ENCODE assay signal across 8 cellular contexts in the genomic region with DNA sequence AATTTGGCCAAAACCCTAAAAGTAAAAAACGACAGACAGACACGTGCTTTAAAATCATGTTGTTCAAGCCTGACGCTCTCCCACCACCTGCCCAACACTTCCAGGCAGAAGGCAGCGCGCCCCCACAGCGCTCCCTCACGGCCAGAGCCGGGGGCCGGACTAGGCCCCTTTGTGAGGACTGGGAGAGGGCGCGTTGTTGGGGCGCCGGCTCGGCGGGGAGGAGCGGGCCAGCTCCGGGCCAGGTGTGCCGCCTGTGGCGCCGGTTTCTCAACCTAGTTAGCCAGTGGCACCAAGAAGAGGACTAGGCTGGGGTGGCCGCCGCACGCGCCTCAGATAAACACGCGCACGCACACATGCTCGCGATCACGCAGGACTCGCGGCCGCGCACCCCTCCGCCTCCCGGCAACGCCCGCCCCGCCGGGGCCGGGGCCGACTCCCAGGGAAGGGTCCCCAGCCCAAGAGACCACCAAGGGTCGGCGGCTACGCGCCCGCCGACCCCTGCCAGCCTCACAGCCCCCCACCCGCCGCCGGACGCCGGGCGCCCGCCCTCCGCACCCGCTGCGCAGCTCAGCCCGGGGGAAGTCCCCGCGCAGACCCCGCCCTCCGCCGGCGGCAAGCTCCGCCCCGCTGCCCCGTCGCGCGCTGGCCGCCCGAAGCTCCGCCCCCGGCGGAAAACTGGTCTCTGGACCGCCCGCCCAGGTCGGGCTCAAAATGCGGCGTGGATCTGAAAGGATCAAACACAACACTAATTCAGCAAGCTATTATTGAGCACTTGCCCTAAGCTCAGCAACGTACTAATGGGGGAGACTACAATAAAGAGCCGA. TPM values are rescaled to one million over a fixed set of nuclear protein-coding genes. Genes with fewer than 3 reads are reported as not detected.
DNase-seq lines count a peak whose midpoint lies in the region; ATAC-seq and TF ChIP-seq lines count a peak whose summit lies in the region.

IMMP2L (minus strand) TSS at position 584 of the 824 bp plus-strand sequence.

- H3K4me1 ChIP-seq in IMR-90 (ENCODE audit: control insufficient read depth, insufficient read depth, low read length), result peaks cover 4% of the 10 kb centered on the region; the same call in 1 of the 2 replicates
- H3K4me1 ChIP-seq in PC-9 (replicated peaks; ENCODE audit: insufficient read depth), result peaks cover 20% of the 10 kb centered on the region

- peaks cover 3 to 6% of the 10 kb centered on the region in 2 experiments; a peak in 3 of 4 replicates for H3K79me1 ChIP-seq in IMR-90 (ENCODE audit: low read depth in 1 of 2, low read length in 2 of 2)

- H3K9me2 ChIP-seq in PC-9 (ENCODE audit: insufficient read depth), result no peaks in the 10 kb centered on the region

- no peaks in the 10 kb centered on the region for H3K36me3 ChIP-seq in IMR-90 (ENCODE audit: control insufficient read depth, insufficient read depth, low read length)
- peaks cover 9% of the 10 kb centered on the region; the same call in 1 of the 2 replicates for H3K36me3 ChIP-seq in PC-9 (ENCODE audit: low read depth)

- 0% methylated on average over 21 of the region's 83 CpGs; no CpG with 5 or more reads in 1 of the 2 experiments for WGBS in IMR-90 (ENCODE audit: extremely low coverage in 2 of 2, insufficient read length in 1 of 2), 2 experiments

- POLR2A ChIA-PET in IMR-90 (lab: Charles Lee; ENCODE audit: unreplicated experiment), result interaction anchor here (0.6 kb wide), 1 partner anchor 627 kb away, joined by 3 read pairs; no protein-coding TSS in a partner anchor
- POLR2A ChIA-PET in PC-9 (lab: Charles Lee; ENCODE audit: unreplicated experiment), result interaction anchor here (0.6 to 0.7 kb wide), 3 partner anchors 147 to 1532 kb away, joined by 4 to 7 read pairs (median 5); no protein-coding TSS in a partner anchor

- H4K8ac ChIP-seq in IMR-90 (ENCODE audit: low read depth in 2 of 2, low read length in 2 of 2), result peak within 1 kb of the TSS; percentile 81 to 97

- dilution Hi-C loops in IMR-90 (cut with HindIII; ENCODE audit: low sequenced_read_pairs, unreplicated experiment), result no loop called here

- peak within 1 kb of the TSS; percentile 24; the same call in 1 of the 2 replicates for H2BK120ac ChIP-seq in IMR-90 (ENCODE audit: low read depth, low read length)

- peak within 1 kb of the TSS; percentile 91 for H3K4me3 Mint-ChIP-seq in activated T-cell treated with anti-CD3 and anti-CD28 coated beads, Interleukin-2, amount 50 U/mL, for 4 hours

- H3K9me1 ChIP-seq in IMR-90 (ENCODE audit: insufficient read depth, low read length), result no peaks in the 10 kb centered on the region

- peaks cover 19% of the 10 kb centered on the region for H3K36me3 Mint-ChIP-seq in activated T-cell treated with anti-CD3 and anti-CD28 coated beads, Interleukin-2, amount 50 U/mL, for 4 hours (ENCODE audit: insufficient read depth)

- peak within 1 kb of the TSS; percentile 70 for H2AK9ac ChIP-seq in IMR-90 (replicated peaks; ENCODE audit: low read depth, low read length, poor library complexity)

- TF ChIP-seq CTCF in IMR-90 (conservative IDR thresholded peaks at IDR 0.05; ENCODE audit: low read depth, low read length) (peak; percentile 41), PC-9 (conservative IDR thresholded peaks at IDR 0.05) (no peak; the same call in 1 of the 2 replicates)

- H3K4me2 ChIP-seq in IMR-90 (ENCODE audit: low read depth, low read length) (peak within 1 kb of the TSS; percentile 81), PC-9 (peak within 1 kb of the TSS; percentile 87)

- no peak within 1 kb of the TSS for H2BK20ac ChIP-seq in IMR-90 (ENCODE audit: low read depth, low read length)

- peak within 1 kb of the TSS; percentile 36; the same call in 1 of the 2 replicates for H3K18ac ChIP-seq in IMR-90 (ENCODE audit: low read depth, low read length)

- in situ Hi-C loops in IMR-90 (cut with MboI; ENCODE audit: low sequenced_read_pairs), result no loop called here

- peak within 1 kb of the TSS; percentile 28 for H3K4ac ChIP-seq in IMR-90 (ENCODE audit: low read depth, low read length)

- no TSS peak for BruUV-seq in IMR-90 (replicated peaks; lab: Mats Ljungman, UMichigan)
- BruUV-seq in PC-9 (replicated peaks; lab: Mats Ljungman, UMichigan), result no TSS peak

- CTCF ChIA-PET in IMR-90 (lab: Yijun Ruan, JAX), result no interaction called here
- CTCF ChIA-PET in PC-9 (lab: Charles Lee), result no interaction called here

- H3K9me3 Mint-ChIP-seq in activated T-cell treated with anti-CD3 and anti-CD28 coated beads, Interleukin-2, amount 50 U/mL, for 4 hours, result no peaks in the 10 kb centered on the region

- ATAC-seq in GM21528 (IDR thresholded peaks at IDR 0.05; ENCODE audit: low FRiP score, unreplicated experiment), result peak; percentile 92
- ATAC-seq in IMR-90 (ENCODE audit: low read depth), result peak; percentile 100
- ATAC-seq in activated T-cell treated with anti-CD3 and anti-CD28 coated beads, Interleukin-2, amount 50 U/mL, for 4 hours, result peak; percentile 94
- ATAC-seq in esophagus mucosa, result peak; percentile 99

- H3K4me3 ChIP-seq in IMR-90 (ENCODE audit: insufficient read depth, low read depth, low read length) (peak within 1 kb of the TSS; percentile 65), PC-9 (peak within 1 kb of the TSS; percentile 69)

- intact Hi-C loops in IMR-90 (cut with micrococcal nuclease) (no loop called here), PC-9 (cut with micrococcal nuclease; ENCODE audit: unreplicated experiment) (loop anchor here (10.0 kb wide), 1 partner anchor 173 kb away; no protein-coding TSS in a partner anchor)

- no peaks in the 10 kb centered on the region for H3K9me3 ChIP-seq in IMR-90 (ENCODE audit: control insufficient read depth, insufficient read depth, low read length)
- H3K9me3 ChIP-seq in PC-9 (ENCODE audit: insufficient read depth, low read depth), result no peaks in the 10 kb centered on the region

- peaks cover 2% of the 10 kb centered on the region for H3K27me3 Mint-ChIP-seq in activated T-cell treated with anti-CD3 and anti-CD28 coated beads, Interleukin-2, amount 50 U/mL, for 4 hours (ENCODE audit: low read depth)

- peak within 1 kb of the TSS; percentile 69 for H4K5ac ChIP-seq in IMR-90 (ENCODE audit: low read depth, low read length)

- H4K91ac ChIP-seq in IMR-90 (ENCODE audit: insufficient read depth, low read depth, low read length), result peak within 1 kb of the TSS; percentile 26; the same call in 1 of the 2 replicates

- H2AFZ ChIP-seq in IMR-90 (replicated peaks; ENCODE audit: low read length, poor library complexity) (peak within 1 kb of the TSS; percentile 92), PC-9 (peak within 1 kb of the TSS; percentile 83)

- no peak within 1 kb of the TSS; the same call in 2 of the 3 replicates for H2BK15ac ChIP-seq in IMR-90 (ENCODE audit: low read depth, low read length)

- H3K56ac ChIP-seq in IMR-90 (ENCODE audit: extremely low read depth, insufficient read depth, low read length), result peak within 1 kb of the TSS; percentile 71; the same call in 1 of the 2 replicates

- peak; percentile 96 for DNase-seq in DMS53 (lab: John Stamatoyannopoulos, UW)
- peak; percentile 76 for DNase-seq in IMR-90
- DNase-seq in PC-9, result peak; percentile 54 to 95
- peak; percentile 90 for DNase-seq in activated T-cell treated with anti-CD3 and anti-CD28 coated beads, Interleukin-2, amount 50 U/mL, for 4 hours
- DNase-seq in myocyte (ENCODE audit: low read depth), result peak; percentile 95
- DNase-seq in stimulated activated CD8-positive, alpha-beta memory T cell treated with anti-CD3 and anti-CD28 coated beads, Interleukin-7, amount 100 ng/mL, for 24 hours (ENCODE audit: low read depth), result peak; percentile 78

- peak within 1 kb of the TSS; percentile 45 for H2AK5ac ChIP-seq in IMR-90 (ENCODE audit: low read depth, low read length)

- peak within 1 kb of the TSS; percentile 30 for H3K23ac ChIP-seq in IMR-90 (ENCODE audit: low read depth, low read length)

- H2BK5ac ChIP-seq in IMR-90 (ENCODE audit: low read depth, low read length, poor library complexity, severe bottlenecking), result peak within 1 kb of the TSS; percentile 68

- peak within 1 kb of the TSS; percentile 48 for H3K14ac ChIP-seq in IMR-90 (replicated peaks; ENCODE audit: low read depth, low read length)

- H3K9ac ChIP-seq in IMR-90 (ENCODE audit: low read depth, low read length), result peak within 1 kb of the TSS; percentile 56

- H3K27ac ChIP-seq in IMR-90 (ENCODE audit: insufficient read depth, low read length) (peak within 1 kb of the TSS; percentile 40; the same call in 1 of the 2 replicates), PC-9 (peak within 1 kb of the TSS; percentile 61)

- peaks cover 8% of the 10 kb centered on the region; the same call in 1 of the 2 replicates for H3F3A ChIP-seq in PC-9 (ENCODE audit: insufficient read depth, low read depth)

- peaks cover 12% of the 10 kb centered on the region; the same call in 1 of the 2 replicates for H3K79me2 ChIP-seq in PC-9 (ENCODE audit: low read depth)

- TF ChIP-seq POLR2A in IMR-90 (IDR thresholded peaks at IDR 0.05; ENCODE audit: low read depth, low read length), result peak; percentile 69; the same call in 1 of the 2 replicates

- no peaks in the 10 kb centered on the region for H3K27me3 ChIP-seq in IMR-90 (ENCODE audit: control insufficient read depth, insufficient read depth, low read length)
- no peaks in the 10 kb centered on the region for H3K27me3 ChIP-seq in PC-9 (ENCODE audit: insufficient read depth, low read depth)

- peaks cover 45% of the 10 kb centered on the region for H3K4me1 Mint-ChIP-seq in activated T-cell treated with anti-CD3 and anti-CD28 coated beads, Interleukin-2, amount 50 U/mL, for 4 hours (ENCODE audit: low read depth)

- H4K20me1 ChIP-seq in IMR-90 (ENCODE audit: insufficient read depth, low read length) (no peaks in the 10 kb centered on the region), PC-9 (ENCODE audit: insufficient read depth) (no peaks in the 10 kb centered on the region)

- TF ChIP-seq RAD21 in IMR-90 (IDR thresholded peaks at IDR 0.05; ENCODE audit: low read length), result peak; percentile 24; the same call in 1 of the 2 replicates

TF ChIP-seq in IMR-90, 13 proteins besides CTCF, POLR2A, EP300 and RAD21 (continues in another document):
- TF ChIP-seq MXI1 (IDR thresholded peaks at IDR 0.05; ENCODE audit: borderline replicate concordance, low read depth, low read length) (peak; percentile 61; the same call in 1 of the 2 replicates), RFX5 (IDR thresholded peaks at IDR 0.05; ENCODE audit: low read depth, low read length) (no peak), SMC3 (IDR thresholded peaks at IDR 0.05; ENCODE audit: low read depth, low read length) (no peak), MAZ (IDR thresholded peaks at IDR 0.05; ENCODE audit: borderline replicate concordance, low read depth, low read length) (peak; percentile 77; the same call in 1 of the 2 replicates), CHD1 (IDR thresholded peaks at IDR 0.05; ENCODE audit: low read depth, low read length) (no peak)

RNA-seq across cellular contexts. Expression of gene IMMP2L, which starts in this region (rescaled TPM):
- total RNA-seq in IMR-90 (2012; rRNA removed), result 9.3 and 9.7 TPM in 2 replicates
- 4.3 and 5.8 TPM in 2 replicates for polyA plus RNA-seq in IMR-90 (2012; rRNA removed)
- polyA plus RNA-seq in IMR-90 (2012; cell fraction: cytosol; rRNA removed), result 2.5 and 4.6 TPM in 2 replicates
- polyA plus RNA-seq in IMR-90 (2012; cell fraction: nucleus; rRNA removed; ENCODE audit: low replicate concordance), result 2.4 and 11.6 TPM in 2 replicates
- 40.5 and 51.0 TPM in 2 replicates for total RNA-seq in PC-9 (2021)
- total RNA-seq in activated T-cell treated with anti-CD3 and anti-CD28 coated beads, Interleukin-2, amount 50 U/mL, for 4 hours, result 10 to 100 TPM; 18.7 to 22.9 (median 19.2) TPM
- total RNA-seq in esophagus mucosa, result 8.8 TPM
- total RNA-seq in myocyte, result 11.0 and 12.8 TPM in 2 replicates
- polyA plus RNA-seq in myocyte (2012), result 9.0 TPM

Comparison
In these comparisons a context has a peak if more than half of its experiments do, and no peak if none do; other contexts are left out.
1. Peak in every context shown above with its lines: DNase-seq, ATAC-seq, H3K4me3 ChIP-seq and H3K27ac ChIP-seq.